Comparison of ENCODE assay signal across 12 cellular contexts in the genomic region with DNA sequence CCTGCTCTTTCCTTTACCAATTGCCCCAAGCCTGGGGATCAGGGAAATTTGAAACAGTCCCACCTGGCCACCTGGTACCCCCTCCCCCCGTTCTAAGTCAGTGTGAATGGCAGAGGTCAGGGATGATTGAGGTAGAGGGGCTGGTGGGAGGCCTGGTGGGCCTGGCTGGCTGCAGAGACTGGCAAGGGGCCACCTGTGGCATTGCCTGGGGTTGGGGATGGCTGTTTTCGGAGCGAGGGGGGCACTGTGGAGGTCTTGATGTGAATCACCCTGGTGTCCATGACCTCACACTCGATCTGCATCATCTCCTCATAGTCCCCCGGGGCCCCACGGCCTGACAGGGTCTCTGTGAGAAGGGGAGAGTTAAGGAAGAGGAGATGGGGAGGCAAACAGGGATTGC. TPM values are rescaled to one million over a fixed set of nuclear protein-coding genes. Genes with fewer than 3 reads are reported as not detected.
DNase-seq lines count a peak whose midpoint lies in the region; TF ChIP-seq lines count a peak whose summit lies in the region.
"Had no signal": no experiment of that assay in that cellular context is flagged by ENCODE, and none has a peak within 500 bp of the region (broad histone marks: within the 10 kb centered on the region; RNA-seq: fewer than 3 reads in every experiment).

No MANE protein-coding gene starts in this region.

- H3K9me3 ChIP-seq in uterus, result no peaks in the 10 kb centered on the region

- no peak for TF ChIP-seq POLR2A in uterus (IDR thresholded peaks at IDR 0.05)

- TF ChIP-seq CTCF in uterus (IDR thresholded peaks at IDR 0.05), result no peak

- intact Hi-C loops in uterus (cut with DNase I; ENCODE audit: low total_unique reads), result no loop called here

- no peaks in the 10 kb centered on the region for H3K36me3 Mint-ChIP-seq in activated naive CD8-positive, alpha-beta T cell
- peaks cover 2% of the 10 kb centered on the region for H3K36me3 Mint-ChIP-seq in activated naive CD8-positive, alpha-beta T cell treated with anti-CD3 and anti-CD28 coated beads for 36 hours

- H3K27ac ChIP-seq in uterus, result peak overlapping the region; percentile 93 to 94

- no peaks in the 10 kb centered on the region for H3K27me3 ChIP-seq in uterus

- no peak overlapping the region for H3K4me3 Mint-ChIP-seq in activated naive CD8-positive, alpha-beta T cell
- no peak overlapping the region for H3K4me3 Mint-ChIP-seq in activated naive CD8-positive, alpha-beta T cell treated with anti-CD3 and anti-CD28 coated beads for 36 hours
- H3K4me3 Mint-ChIP-seq: GM23338 had no signal

- DNase-seq in activated naive CD8-positive, alpha-beta T cell treated with anti-CD3 and anti-CD28 coated beads for 36 hours, result no peak
- DNase-seq in uterus, result no peak
- no peak for DNase-seq in activated CD8-positive, alpha-beta memory T cell treated with anti-CD3 and anti-CD28 coated beads, Interleukin-2, amount 50 U/mL, for 4 hours
- DNase-seq: activated CD4-positive, CD25-positive, alpha-beta regulatory T cell; activated effector memory CD4-positive, alpha-beta T cell treated with Interleukin-2 at 50 U/mL for 16 hours; NCI-H1436; retina had no signal

- peaks cover 11 to 45% of the 10 kb centered on the region in 2 donors for H3K4me1 ChIP-seq in uterus

- peaks cover 6% of the 10 kb centered on the region for H3K4me1 Mint-ChIP-seq in activated naive CD8-positive, alpha-beta T cell (ENCODE audit: low read depth)
- H3K4me1 Mint-ChIP-seq in activated naive CD8-positive, alpha-beta T cell treated with anti-CD3 and anti-CD28 coated beads for 36 hours, result peaks cover 3% of the 10 kb centered on the region

- H3K9me3 Mint-ChIP-seq in activated naive CD8-positive, alpha-beta T cell (ENCODE audit: low read depth), result no peaks in the 10 kb centered on the region
- no peaks in the 10 kb centered on the region for H3K9me3 Mint-ChIP-seq in activated naive CD8-positive, alpha-beta T cell treated with anti-CD3 and anti-CD28 coated beads for 36 hours
- H3K9me3 Mint-ChIP-seq: GM23338 had no signal

- peak overlapping the region; percentile 34 for H3K27ac Mint-ChIP-seq in activated naive CD8-positive, alpha-beta T cell
- no peak overlapping the region for H3K27ac Mint-ChIP-seq in activated naive CD8-positive, alpha-beta T cell treated with anti-CD3 and anti-CD28 coated beads for 36 hours
- H3K27ac Mint-ChIP-seq: GM23338 had no signal

- no peak overlapping the region for H3K4me3 ChIP-seq in uterus
- H3K4me3 ChIP-seq: GM23338 had no signal

- H3K27me3 Mint-ChIP-seq in activated naive CD8-positive, alpha-beta T cell, result no peaks in the 10 kb centered on the region
- H3K27me3 Mint-ChIP-seq in activated naive CD8-positive, alpha-beta T cell treated with anti-CD3 and anti-CD28 coated beads for 36 hours, result no peaks in the 10 kb centered on the region

- no peaks in the 10 kb centered on the region for H3K36me3 ChIP-seq in uterus

RNA-seq across cellular contexts. Expression of a gene that starts 6.5 kb away (rescaled TPM):
- total RNA-seq in activated naive CD8-positive, alpha-beta T cell treated with anti-CD3 and anti-CD28 coated beads for 36 hours, result 1 to 10 TPM in 1 of 2 experiments, under 1 TPM in 1; 0.43 to 1.2 TPM
- 100 to 1,000 TPM in 3 of 4 donors, 10 to 100 TPM in 1; 90.6 to 217 (median 181) TPM for total RNA-seq in uterus

RNA-seq across cellular contexts. Expression of a gene that starts 12.4 kb away (rescaled TPM):
- total RNA-seq in activated naive CD8-positive, alpha-beta T cell treated with anti-CD3 and anti-CD28 coated beads for 36 hours, result 10 to 100 TPM; 50.4 to 53.5 TPM
- total RNA-seq in uterus, result 100 to 1,000 TPM in 1 of 4 donors, 10 to 100 TPM in 3; 16.4 to 121 (median 33.6) TPM

RNA-seq across cellular contexts. Expression of a gene that starts 14.5 kb away (rescaled TPM):
- 1 to 10 TPM; 5.8 to 6.8 TPM for total RNA-seq in activated naive CD8-positive, alpha-beta T cell treated with anti-CD3 and anti-CD28 coated beads for 36 hours
- total RNA-seq in uterus, result 10 to 100 TPM in 1 of 4 donors, 1 to 10 TPM in 3; 1.3 to 10.3 (median 5.1) TPM

RNA-seq across cellular contexts. Expression of a gene that starts 36.1 kb away (rescaled TPM):
- total RNA-seq in activated naive CD8-positive, alpha-beta T cell treated with anti-CD3 and anti-CD28 coated beads for 36 hours, result 1 to 10 TPM; 1.4 to 1.5 TPM
- 1 to 10 TPM in 2 of 4 donors, not detected in 2; 8.0 to 9.4 TPM for total RNA-seq in uterus
- total RNA-seq: A172, bronchial epithelial cell, epithelial cell of proximal tubule, GM23338 had no signal

RNA-seq across cellular contexts. Expression of a gene that starts 38.3 kb away (rescaled TPM):
- 10 to 100 TPM; 19.5 to 24.4 TPM for total RNA-seq in activated naive CD8-positive, alpha-beta T cell treated with anti-CD3 and anti-CD28 coated beads for 36 hours
- 10 to 100 TPM; 19.0 to 35.1 (median 28.9) TPM for total RNA-seq in uterus

Comparison
In these comparisons a context has a peak if more than half of its experiments do, and no peak if none do; other contexts are left out.
1. RNA of a gene that starts 6.5 kb away (total RNA-seq): 90.6 to 217 TPM in uterus; 0.43 to 1.2 TPM in activated naive CD8-positive, alpha-beta T cell treated with anti-CD3 and anti-CD28 coated beads for 36 hours; every median in the first group is over 10 times any median in the second.